ENCODE assay signal across 19 cellular contexts in genomic region chr4:143407475-143407874, GRCh38.
A peak's percentile ranks its signal among the peaks of the same experiment; 100 is the strongest.
DNase-seq lines count a peak whose midpoint lies in the region; ATAC-seq and TF ChIP-seq lines count a peak whose summit lies in the region.
"Had no signal": no experiment of that assay in that cellular context is flagged by ENCODE, and none has a peak within 500 bp of the region (broad histone marks: within the 10 kb centered on the region; RNA-seq: fewer than 3 reads in every experiment).

No MANE protein-coding gene starts in this region.

- no peak for DNase-seq in left ventricle myocardium inferior
- no peak for DNase-seq in Right ventricle myocardium inferior (ENCODE audit: missing footprints)
- DNase-seq in dorsolateral prefrontal cortex = no peak
- DNase-seq in osteocyte (ENCODE audit: extremely low spot score, unreplicated experiment) = no peak
- DNase-seq in vagina (ENCODE audit: extremely low spot score in 2 of 2) = no peak
- no peak for DNase-seq in NCI-H524 treated with DMSO at 0.1 percent for 48 hours (lab: John Stamatoyannopoulos, UW)
- DNase-seq: activated CD8-positive, alpha-beta memory T cell treated with anti-CD3 and anti-CD28 coated beads, Interleukin-2, amount 50 U/mL, for 48 hours; GF-D8; NCI-H1105; NCI-H2227 treated with DMSO at 0.1 percent for 48 hours; PC-9 had no signal

- intact Hi-C loops in left ventricle myocardium inferior (cut with micrococcal nuclease) (no loop called here), Right ventricle myocardium inferior (cut with DNase I) (no loop called here), dorsolateral prefrontal cortex (cut with DNase I) (no loop called here), vagina (cut with DNase I) (no loop called here)

- H3K27ac Mint-ChIP-seq in osteocyte (ENCODE audit: unreplicated experiment) = peak overlapping the region; percentile 85
- H3K27ac Mint-ChIP-seq: activated naive CD4-positive, alpha-beta T cell treated with anti-CD3 and anti-CD28 coated beads, Interleukin-2, amount 50 U/mL, for 24 hours; GM23338; IgD-negative memory B cell had no signal

- ATAC-seq in Right ventricle myocardium inferior = no peak
- ATAC-seq in GM19395 (IDR thresholded peaks at IDR 0.05; ENCODE audit: unreplicated experiment) = no peak
- ATAC-seq in HG03571 (IDR thresholded peaks at IDR 0.05; ENCODE audit: unreplicated experiment) = no peak
- ATAC-seq: A549; activated CD4-positive, CD25-positive, alpha-beta regulatory T cell treated with anti-CD3 and anti-CD28 coated beads, Interleukin-2, amount 50 U/mL, for 24 hours; GM23338 had no signal

- H3K4me3 ChIP-seq in left ventricle myocardium inferior = peak overlapping the region; percentile 20
- peak overlapping the region in 6 of 59 donors; percentile 1 to 22 (median 8) for H3K4me3 ChIP-seq in dorsolateral prefrontal cortex
- H3K4me3 ChIP-seq in vagina = no peak overlapping the region
- H3K4me3 ChIP-seq: A549, GM23338, PC-9 had no signal

- H3K36me3 ChIP-seq in left ventricle myocardium inferior = no peaks in the 10 kb centered on the region
- H3K36me3 ChIP-seq in vagina = no peaks in the 10 kb centered on the region

- TF ChIP-seq POLR2A in vagina (IDR thresholded peaks at IDR 0.05) = no peak

- H3K4me1 ChIP-seq in left ventricle myocardium inferior = peaks cover 100% of the 10 kb centered on the region
- H3K4me1 ChIP-seq in vagina = peaks cover 78% of the 10 kb centered on the region
- H3K4me1 ChIP-seq: A549 had no signal

- H3K36me3 Mint-ChIP-seq in osteocyte (ENCODE audit: unreplicated experiment) = no peaks in the 10 kb centered on the region
- H3K36me3 Mint-ChIP-seq: activated naive CD4-positive, alpha-beta T cell treated with anti-CD3 and anti-CD28 coated beads, Interleukin-2, amount 50 U/mL, for 24 hours had no signal

- H3K27me3 ChIP-seq in left ventricle myocardium inferior (ENCODE audit: low read depth) (no peaks in the 10 kb centered on the region), dorsolateral prefrontal cortex (no peaks in the 10 kb centered on the region), vagina (no peaks in the 10 kb centered on the region)

- TF ChIP-seq CTCF in left ventricle myocardium inferior (IDR thresholded peaks at IDR 0.05; ENCODE audit: borderline replicate concordance) (no peak), dorsolateral prefrontal cortex (IDR thresholded peaks at IDR 0.05 in 54 of 56, conservative IDR thresholded peaks at IDR 0.05 in 2 of 56; ENCODE audit: low read depth in 1 of 56, partially characterized antibody in 56 of 56) (peak in 1 of 56 donors; percentile 13), osteocyte (IDR thresholded peaks at IDR 0.05) (no peak), vagina (IDR thresholded peaks at IDR 0.05) (no peak)

- peaks cover 64% of the 10 kb centered on the region for H3K4me1 Mint-ChIP-seq in osteocyte (ENCODE audit: unreplicated experiment)

- no peaks in the 10 kb centered on the region for H3K9me3 ChIP-seq in left ventricle myocardium inferior (replicated peaks)
- no peaks in the 10 kb centered on the region for H3K9me3 ChIP-seq in vagina
- H3K9me3 ChIP-seq: A549 had no signal

- H3K4me3 Mint-ChIP-seq in osteocyte (ENCODE audit: unreplicated experiment) = no peak overlapping the region
- H3K4me3 Mint-ChIP-seq: activated naive CD4-positive, alpha-beta T cell treated with anti-CD3 and anti-CD28 coated beads, Interleukin-2, amount 50 U/mL, for 24 hours; central memory CD8-positive, alpha-beta T cell; GM23338; IgD-negative memory B cell had no signal

- no peaks in the 10 kb centered on the region for H3K27me3 Mint-ChIP-seq in osteocyte (ENCODE audit: unreplicated experiment)
- H3K27me3 Mint-ChIP-seq: IgD-negative memory B cell had no signal

- H3K27ac ChIP-seq in left ventricle myocardium inferior (replicated peaks) (peak overlapping the region; percentile 71), dorsolateral prefrontal cortex (peak overlapping the region in 58 of 59 donors; percentile 59 to 99 (median 97)), vagina (peak overlapping the region; percentile 37)
- H3K27ac ChIP-seq: A549, PC-9 had no signal

- no peaks in the 10 kb centered on the region for H3K9me3 Mint-ChIP-seq in osteocyte (ENCODE audit: unreplicated experiment)
- H3K9me3 Mint-ChIP-seq: activated naive CD4-positive, alpha-beta T cell treated with anti-CD3 and anti-CD28 coated beads, Interleukin-2, amount 50 U/mL, for 24 hours; central memory CD8-positive, alpha-beta T cell; GM23338; IgD-negative memory B cell had no signal

Comparison
In these comparisons a context has a peak if more than half of its experiments do, and no peak if none do; other contexts are left out.
1. H3K27ac ChIP-seq: peak in every context shown above with its lines; median percentile 97 in dorsolateral prefrontal cortex; 71 in left ventricle myocardium inferior; 37 in vagina.